ENCODE assay signal across 11 cellular contexts in genomic region chr1:52955129-52955970, GRCh38. TPM values are rescaled to one million over a fixed set of nuclear protein-coding genes. Genes with fewer than 3 reads are reported as not detected.
A peak's percentile ranks its signal among the peaks of the same experiment; 100 is the strongest.
DNase-seq lines count a peak whose midpoint lies in the region; ATAC-seq and TF ChIP-seq lines count a peak whose summit lies in the region.
"Had no signal": no experiment of that assay in that cellular context is flagged by ENCODE, and none has a peak within 500 bp of the region (broad histone marks: within the 10 kb centered on the region; RNA-seq: fewer than 3 reads in every experiment).

No MANE protein-coding gene starts in this region.

- DNase-seq in AG04450 (ENCODE audit: low read depth, low spot score) (peak; percentile 27), HS-27A (ENCODE audit: low read depth) (peak; percentile 15), amniotic stem cell (lab: John Stamatoyannopoulos, UW) (peak; percentile 43), left colon (no peak), ureter (ENCODE audit: low spot score) (no peak), retina (no peak)
- DNase-seq: gastrocnemius medialis, tibial artery had no signal

- POLR2A ChIA-PET in AG04450 (lab: Yijun Ruan, JAX) = no interaction called here

- no peak for TF ChIP-seq CTCF in AG04450 (IDR thresholded peaks at IDR 0.05; ENCODE audit: low read depth, low read length)

- peak; percentile 55 for ATAC-seq in left colon
- no peak for ATAC-seq in HG03457 (IDR thresholded peaks at IDR 0.05; ENCODE audit: unreplicated experiment)
- no peak for ATAC-seq in GM18907 (IDR thresholded peaks at IDR 0.05; ENCODE audit: unreplicated experiment)
- ATAC-seq: activated T-helper 17 cell treated with anti-CD3 and anti-CD28 coated beads, Interleukin-2, amount 50 U/mL, for 72 hours; gastrocnemius medialis had no signal

- H3K4me3 ChIP-seq in AG04450 (ENCODE audit: low read depth, low read length) = no peak overlapping the region
- H3K4me3 ChIP-seq: gastrocnemius medialis, tibial artery had no signal

- no peak overlapping the region for H3K27ac ChIP-seq in AG04450 (ENCODE audit: low read depth, low read length)
- H3K27ac ChIP-seq: gastrocnemius medialis, tibial artery had no signal

- intact Hi-C loops in left colon (cut with DNase I, micrococcal nuclease) = no loop called here

- no peaks in the 10 kb centered on the region for H3K9me3 ChIP-seq in AG04450 (ENCODE audit: control insufficient read depth, insufficient read depth, low read length)
- H3K9me3 ChIP-seq: gastrocnemius medialis, tibial artery had no signal

- H3K27me3 ChIP-seq in AG04450 (ENCODE audit: control insufficient read depth, insufficient read depth, low read length) = no peaks in the 10 kb centered on the region
- H3K27me3 ChIP-seq: gastrocnemius medialis, tibial artery had no signal

- CTCF ChIA-PET in AG04450 (lab: Charles Lee) = no interaction called here

RNA-seq across cellular contexts. Expression of gene SCP2, which starts 28.3 kb away (rescaled TPM):
- 164 and 278 TPM in 2 replicates for polyA plus RNA-seq in AG04450 (2011; rRNA removed)
- 52.5 and 70.3 TPM in 2 replicates for polyA minus RNA-seq in AG04450 (2011; rRNA and poly(A)+ RNA removed)
- 100 to 1,000 TPM; 303 to 312 TPM for total RNA-seq in left colon
- total RNA-seq in ureter = 138 TPM

RNA-seq across cellular contexts. Expression of gene ECHDC2, which starts 33.8 kb away (rescaled TPM):
- 54.6 and 55.4 TPM in 2 replicates for polyA plus RNA-seq in AG04450 (2011; rRNA removed)
- polyA minus RNA-seq in AG04450 (2011; rRNA and poly(A)+ RNA removed) = 24.8 and 26.6 TPM in 2 replicates
- total RNA-seq in left colon (100 to 1,000 TPM; 136 to 159 TPM), ureter (196 TPM)

Comparison
In these comparisons a context has a peak if more than half of its experiments do, and no peak if none do; other contexts are left out.
1. DNase-seq: peak in AG04450 (single experiment), HS-27A (single experiment) and amniotic stem cell (single experiment); none in left colon (0 of 2), ureter (single experiment) and retina (single experiment).